ENCODE assay signal across 27 cellular contexts in genomic region chr1:240970253-240970652, GRCh38.
"Had no signal": no experiment of that assay in that cellular context is flagged by ENCODE, and none has a peak within 500 bp of the region (broad histone marks: within the 10 kb centered on the region; RNA-seq: fewer than 3 reads in every experiment).

No MANE protein-coding gene starts in this region.

- DNase-seq: natural killer cell; occipital lobe; ovary; posterior cingulate gyrus; psoas muscle; right cardiac atrium; right lobe of liver; sigmoid colon; small intestine; stimulated activated CD4-positive, alpha-beta T cell treated with anti-CD3 and anti-CD28 coated beads, Interleukin-15, amount 100 ng/mL, for 24 hours; stimulated activated CD4-positive, alpha-beta T cell treated with anti-CD3 and anti-CD28 coated beads, Interleukin-2, amount 100 ng/mL, for 24 hours; stimulated activated CD4-positive, alpha-beta T cell treated with anti-CD3 and anti-CD28 coated beads, Interleukin-2, amount 100 ng/mL, for 48 hours; stimulated activated CD4-positive, alpha-beta T cell treated with anti-CD3 and anti-CD28 coated beads, Interleukin-4, amount 100 ng/mL, for 24 hours; stimulated activated naive B cell treated with anti-CD40 and anti-IgM and Interleukin-4, amounts not matched to agents 10 μg/mL and 1 μg/mL and 100 μg/mL, for 72 hours; stimulated activated naive CD4-positive, alpha-beta T cell treated with Interleukin-2 at 50 U/mL for 16 hours; stomach; tibial artery; transverse colon; upper lobe of right lung; uterus had no signal

- H3K4me3 Mint-ChIP-seq: natural killer cell; nephron; neural progenitor cell; stimulated activated effector memory CD8-positive, alpha-beta T cell treated with anti-CD3 and anti-CD28 coated beads, Interleukin-12 subunit alpha, Interleukin-12 subunit beta, amount 100 ng/mL, for 72 hours; stimulated activated naive B cell treated with anti-CD40 and anti-IgM and Interleukin-4, amounts not matched to agents 10 μg/mL and 1 μg/mL and 100 μg/mL, for 72 hours; stimulated activated naive CD8-positive, alpha-beta T cell treated with anti-CD3 and anti-CD28 coated beads, Interleukin-15, Interleukin-2, amounts not matched to agents 100 ng/mL and 50 ng/mL, for 24 hours; type B pancreatic cell had no signal

- H3K27ac ChIP-seq: neural progenitor cell, ovary, parathyroid adenoma, psoas muscle, right lobe of liver, sigmoid colon, stomach, tibial artery, transverse colon, upper lobe of right lung, uterus had no signal

- H3K27me3 ChIP-seq: neural progenitor cell, ovary, right lobe of liver, sigmoid colon, stomach, tibial artery, transverse colon, upper lobe of right lung, uterus had no signal

- H3K4me2 ChIP-seq: neural progenitor cell had no signal

- H3K36me3 Mint-ChIP-seq: natural killer cell; neural progenitor cell; stimulated activated effector memory CD8-positive, alpha-beta T cell treated with anti-CD3 and anti-CD28 coated beads, Interleukin-12 subunit alpha, Interleukin-12 subunit beta, amount 100 ng/mL, for 72 hours; stimulated activated naive B cell treated with anti-CD40 and anti-IgM and Interleukin-4, amounts not matched to agents 10 μg/mL and 1 μg/mL and 100 μg/mL, for 72 hours; type B pancreatic cell had no signal

- H3K27me3 Mint-ChIP-seq: progenitor cell of endocrine pancreas; stimulated activated naive B cell treated with anti-CD40 and anti-IgM and Interleukin-4, amounts not matched to agents 10 μg/mL and 1 μg/mL and 100 μg/mL, for 72 hours; stimulated activated naive CD8-positive, alpha-beta T cell treated with anti-CD3 and anti-CD28 coated beads, Interleukin-15, Interleukin-2, amounts not matched to agents 100 ng/mL and 50 ng/mL, for 24 hours had no signal

- H3K9ac ChIP-seq: neural progenitor cell, parathyroid adenoma had no signal

- H3K4me3 ChIP-seq: neural progenitor cell, ovary, psoas muscle, right lobe of liver, sigmoid colon, stomach, tibial artery, transverse colon, upper lobe of right lung, uterus had no signal

- H3K4me1 ChIP-seq: neural progenitor cell, parathyroid adenoma, psoas muscle, right lobe of liver, sigmoid colon, stomach, tibial artery, transverse colon, upper lobe of right lung, uterus had no signal

- H3K9me3 ChIP-seq: ovary, psoas muscle, right lobe of liver, sigmoid colon, stomach, tibial artery, transverse colon, upper lobe of right lung, uterus had no signal

- FAIRE-seq: small intestine had no signal

- H3K4me1 Mint-ChIP-seq: natural killer cell; neural progenitor cell; stimulated activated effector memory CD8-positive, alpha-beta T cell treated with anti-CD3 and anti-CD28 coated beads, Interleukin-12 subunit alpha, Interleukin-12 subunit beta, amount 100 ng/mL, for 72 hours; stimulated activated naive B cell treated with anti-CD40 and anti-IgM and Interleukin-4, amounts not matched to agents 10 μg/mL and 1 μg/mL and 100 μg/mL, for 72 hours had no signal

- H3K27ac Mint-ChIP-seq: natural killer cell; nephron; neural progenitor cell; progenitor cell of endocrine pancreas; stimulated activated effector memory CD8-positive, alpha-beta T cell treated with anti-CD3 and anti-CD28 coated beads, Interleukin-12 subunit alpha, Interleukin-12 subunit beta, amount 100 ng/mL, for 72 hours; stimulated activated naive B cell treated with anti-CD40 and anti-IgM and Interleukin-4, amounts not matched to agents 10 μg/mL and 1 μg/mL and 100 μg/mL, for 72 hours; stimulated activated naive CD8-positive, alpha-beta T cell treated with anti-CD3 and anti-CD28 coated beads, Interleukin-15, Interleukin-2, amounts not matched to agents 100 ng/mL and 50 ng/mL, for 24 hours; type B pancreatic cell had no signal

- H3K9me3 Mint-ChIP-seq: nephron; neural progenitor cell; stimulated activated naive B cell treated with anti-CD40 and anti-IgM and Interleukin-4, amounts not matched to agents 10 μg/mL and 1 μg/mL and 100 μg/mL, for 72 hours; stimulated activated naive CD8-positive, alpha-beta T cell treated with anti-CD3 and anti-CD28 coated beads, Interleukin-15, Interleukin-2, amounts not matched to agents 100 ng/mL and 50 ng/mL, for 24 hours; type B pancreatic cell had no signal

- H3K79me2 ChIP-seq: parathyroid adenoma had no signal

- H3K36me3 ChIP-seq: neural progenitor cell, ovary, right lobe of liver, sigmoid colon, stomach, tibial artery, transverse colon, upper lobe of right lung, uterus had no signal

- H2AFZ ChIP-seq: neural progenitor cell, parathyroid adenoma had no signal
